ENCODE assay signal across 21 cellular contexts in genomic region chr17:31691251-31691905, GRCh38.
DNase-seq lines count a peak whose midpoint lies in the region; ATAC-seq and TF ChIP-seq lines count a peak whose summit lies in the region.
"Had no signal": no experiment of that assay in that cellular context is flagged by ENCODE, and none has a peak within 500 bp of the region (broad histone marks: within the 10 kb centered on the region; RNA-seq: fewer than 3 reads in every experiment).

No MANE protein-coding gene starts in this region.

- no peak overlapping the region for H2BK5ac ChIP-seq in neuronal stem cell (ENCODE audit: low read length)

- H3K23ac ChIP-seq in neuronal stem cell (ENCODE audit: low read depth, low read length, poor library complexity) = peak overlapping the region; percentile 17

- no peak overlapping the region for H3K4me2 ChIP-seq in SK-N-SH
- H3K4me2 ChIP-seq in neuronal stem cell (ENCODE audit: insufficient read depth, low read length, poor library complexity, severe bottlenecking) = no peak overlapping the region
- H3K4me2 ChIP-seq: BLaER1 treated with 17β-estradiol and CSF1 and Interleukin-3, amounts not matched to agents 10 nM and 100 nM had no signal

- no peak overlapping the region for H3K27ac ChIP-seq in SK-N-SH (ENCODE audit: low read depth in 2 of 2, low read length in 1 of 2)
- H3K27ac ChIP-seq in neuronal stem cell (replicated peaks; ENCODE audit: low read length) = no peak overlapping the region
- H3K27ac ChIP-seq in tibial artery = peak overlapping the region; percentile 71 to 75
- H3K27ac ChIP-seq: 22Rv1; BLaER1 treated with 17β-estradiol and CSF1 and Interleukin-3, amounts not matched to agents 10 nM and 100 nM had no signal

- no peak overlapping the region for H4K91ac ChIP-seq in neuronal stem cell (ENCODE audit: low read depth, low read length, poor library complexity)

- TF ChIP-seq CTCF in SK-N-SH (IDR thresholded peaks at IDR 0.05) = no peak
- TF ChIP-seq CTCF in tibial artery (IDR thresholded peaks at IDR 0.05) = no peak

- POLR2A ChIA-PET in SK-N-SH (lab: Yijun Ruan, JAX) = no interaction called here

- H3K18ac ChIP-seq in neuronal stem cell (ENCODE audit: low read length) = peak overlapping the region; percentile 65

- TF ChIP-seq RAD21 in SK-N-SH (IDR thresholded peaks at IDR 0.05; ENCODE audit: low read length) = no peak

- H2BK120ac ChIP-seq in neuronal stem cell (ENCODE audit: low read depth, low read length) = peak overlapping the region; percentile 65

- peak overlapping the region; percentile 77 for H2BK15ac ChIP-seq in neuronal stem cell (ENCODE audit: low read length)

- H4K8ac ChIP-seq in neuronal stem cell (ENCODE audit: low read depth, low read length) = peak overlapping the region; percentile 76

- no peak for TF ChIP-seq EP300 in SK-N-SH (IDR thresholded peaks at IDR 0.05; ENCODE audit: borderline replicate concordance in 1 of 2, low read depth in 1 of 2, low read length in 1 of 2)

- intact Hi-C loops in tibial artery (cut with DNase I; ENCODE audit: low total_unique reads) = loop anchor here (5.0 to 10.0 kb wide), 2 partner anchors 41 to 143 kb away; no protein-coding TSS in a partner anchor

- peak overlapping the region; percentile 23; the same call in 1 of the 2 replicates for H2AFZ ChIP-seq in SK-N-SH (ENCODE audit: low read depth)
- H2AFZ ChIP-seq in neuronal stem cell (ENCODE audit: low read length) = no peak overlapping the region

- DNase-seq in SK-N-SH (no peak), left lobe of liver (ENCODE audit: low spot score) (peak; percentile 41), neuronal stem cell (ENCODE audit: low spot score) (no peak), tibial artery (no peak), hippocampal formation (lab: John Stamatoyannopoulos, UW) (no peak), NOMO-1 (lab: John Stamatoyannopoulos, UW; ENCODE audit: unreplicated experiment in 2 of 2) (no peak)
- DNase-seq: Caco-2; CD4-positive, alpha-beta memory T cell; DMS153; GOT3; Karpas-422; MV-4-11; NCI-H1105 treated with DMSO at 0.1 percent for 48 hours; NCI-H2029 treated with DMSO at 0.1 percent for 48 hours; NCI-H2171 treated with DMSO at 0.1 percent for 48 hours; NCI-H526 had no signal

- WGBS in SK-N-SH (ENCODE audit: low lambda C conversion rate) = 83% methylated on average over 5 of the region's 9 CpGs
- WGBS in neuronal stem cell (ENCODE audit: extremely low coverage in 2 of 2, insufficient read length in 2 of 2, insufficient replicate concordance in 1 of 2), 2 donors = no CpG with 5 or more reads among the region's 9 CpGs

- peak overlapping the region; percentile 21 for H2AK5ac ChIP-seq in neuronal stem cell (ENCODE audit: low read depth, low read length)

- no peaks in the 10 kb centered on the region for H3K9me2 ChIP-seq in SK-N-SH

- no peak overlapping the region for H3K4ac ChIP-seq in neuronal stem cell (ENCODE audit: low read length)

- no peaks in the 10 kb centered on the region for H3K27me3 ChIP-seq in SK-N-SH (ENCODE audit: insufficient read depth)
- H3K27me3 ChIP-seq in neuronal stem cell (ENCODE audit: control insufficient read depth in 3 of 3, insufficient read depth in 3 of 3, low read depth in 1 of 3, low read length in 3 of 3) = peaks cover 0 to 14% (median 0%) of the 10 kb centered on the region in 3 experiments
- H3K27me3 ChIP-seq in tibial artery = no peaks in the 10 kb centered on the region
- H3K27me3 ChIP-seq: BLaER1 treated with 17β-estradiol and CSF1 and Interleukin-3, amounts not matched to agents 10 nM and 100 nM had no signal

- no peak overlapping the region for H3K4me3 ChIP-seq in SK-N-SH (ENCODE audit: low read depth in 2 of 2, low read length in 1 of 2)
- H3K4me3 ChIP-seq in neuronal stem cell (ENCODE audit: low read length in 2 of 2) = no peak overlapping the region
- no peak overlapping the region for H3K4me3 ChIP-seq in tibial artery
- H3K4me3 ChIP-seq: BLaER1 treated with 17β-estradiol and CSF1 and Interleukin-3, amounts not matched to agents 10 nM and 100 nM had no signal

- no peaks in the 10 kb centered on the region for H3K36me3 ChIP-seq in SK-N-SH (replicated peaks in 1 of 2; ENCODE audit: control insufficient read depth in 1 of 2, insufficient read depth in 2 of 2, low read length in 1 of 2)
- no peaks in the 10 kb centered on the region for H3K36me3 ChIP-seq in neuronal stem cell (replicated peaks in 1 of 2; ENCODE audit: control insufficient read depth in 2 of 2, insufficient read depth in 2 of 2, low read length in 2 of 2)
- H3K36me3 ChIP-seq in tibial artery = no peaks in the 10 kb centered on the region
- H3K36me3 ChIP-seq: BLaER1 treated with 17β-estradiol and CSF1 and Interleukin-3, amounts not matched to agents 10 nM and 100 nM had no signal

- H3K9me3 ChIP-seq in SK-N-SH (no peaks in the 10 kb centered on the region), neuronal stem cell (replicated peaks in 1 of 2; ENCODE audit: control insufficient read depth in 2 of 2, insufficient read depth in 1 of 2, low read depth in 1 of 2, low read length in 2 of 2) (no peaks in the 10 kb centered on the region), tibial artery (no peaks in the 10 kb centered on the region)
- H3K9me3 ChIP-seq: BLaER1 treated with 17β-estradiol and CSF1 and Interleukin-3, amounts not matched to agents 10 nM and 100 nM; Caco-2 had no signal

- H3K79me1 ChIP-seq in neuronal stem cell (ENCODE audit: low read depth, low read length) = no peaks in the 10 kb centered on the region

- H4K20me1 ChIP-seq in SK-N-SH (ENCODE audit: insufficient read depth) = no peaks in the 10 kb centered on the region
- H4K20me1 ChIP-seq: BLaER1 treated with 17β-estradiol and CSF1 and Interleukin-3, amounts not matched to agents 10 nM and 100 nM had no signal

- CTCF ChIA-PET in SK-N-SH (lab: Yijun Ruan, JAX) = interaction anchor here (2.7 kb wide), 1 partner anchor 151 kb away, joined by 11 read pairs; no protein-coding TSS in a partner anchor

- H3K9ac ChIP-seq in SK-N-SH (no peak overlapping the region), neuronal stem cell (ENCODE audit: low read depth, low read length, poor library complexity) (peak overlapping the region; percentile 26)
- H3K9ac ChIP-seq: BLaER1 treated with 17β-estradiol and CSF1 and Interleukin-3, amounts not matched to agents 10 nM and 100 nM had no signal

- H3F3A ChIP-seq in SK-N-SH (replicated peaks; ENCODE audit: insufficient read depth) = peaks cover 20% of the 10 kb centered on the region

- no peaks in the 10 kb centered on the region for H3K79me2 ChIP-seq in SK-N-SH (ENCODE audit: insufficient read depth)

- ATAC-seq in SK-N-SH treated with all-trans-retinoic acid at 6 μM for 48 hours = no peak
- no peak for ATAC-seq in left lobe of liver
- no peak for ATAC-seq in HG03354 (IDR thresholded peaks at IDR 0.05; ENCODE audit: poor library complexity, severe bottlenecking, unreplicated experiment)
- ATAC-seq: Right ventricle myocardium inferior had no signal

- peaks cover 13 to 15% of the 10 kb centered on the region in 2 experiments; a peak in 2 of 4 replicates for H3K4me1 ChIP-seq in SK-N-SH (ENCODE audit: control insufficient read depth in 1 of 2, insufficient read depth in 2 of 2, low read depth in 1 of 2, low read length in 1 of 2)
- H3K4me1 ChIP-seq in neuronal stem cell (ENCODE audit: control insufficient read depth in 2 of 2, insufficient read depth in 1 of 2, low read depth in 1 of 2, low read length in 2 of 2) = peaks cover 0 to 8% of the 10 kb centered on the region in 2 donors
- peaks cover 8 to 52% (median 48%) of the 10 kb centered on the region in 4 donors for H3K4me1 ChIP-seq in tibial artery
- H3K4me1 ChIP-seq: BLaER1 treated with 17β-estradiol and CSF1 and Interleukin-3, amounts not matched to agents 10 nM and 100 nM had no signal

- H2BK12ac ChIP-seq in neuronal stem cell (ENCODE audit: low read length) = peak overlapping the region; percentile 78

- no peak overlapping the region for H3K14ac ChIP-seq in neuronal stem cell (ENCODE audit: low read length)

TF ChIP-seq in SK-N-SH, 30 proteins besides CTCF, POLR2A, EP300 and RAD21:
- no peak for TF ChIP-seq NRF1 (IDR thresholded peaks at IDR 0.05; ENCODE audit: low read depth, low read length)

TF ChIP-seq in SK-N-SH treated with all-trans-retinoic acid at 6 μM for 48 hours, 23 proteins besides CTCF, POLR2A, EP300 and RAD21 (continues in another document):
- no peak for TF ChIP-seq OSR1 (CRISPR knock-in tag; IDR thresholded peaks at IDR 0.05)
- no peak for TF ChIP-seq SNAI2 (CRISPR knock-in tag; IDR thresholded peaks at IDR 0.05)
- no peak for TF ChIP-seq ZNF565 (CRISPR knock-in tag; conservative IDR thresholded peaks at IDR 0.05; ENCODE audit: low read depth)
- no peak for TF ChIP-seq BACH2 (CRISPR knock-in tag; IDR thresholded peaks at IDR 0.05; ENCODE audit: borderline replicate concordance)
- TF ChIP-seq ZNF8 (CRISPR knock-in tag; IDR thresholded peaks at IDR 0.05) = no peak
- TF ChIP-seq RARB (CRISPR knock-in tag; IDR thresholded peaks at IDR 0.05) = no peak
- TF ChIP-seq ZFP30 (CRISPR knock-in tag; IDR thresholded peaks at IDR 0.05) = no peak
- TF ChIP-seq TCF4 (CRISPR knock-in tag; IDR thresholded peaks at IDR 0.05; ENCODE audit: borderline replicate concordance) = no peak
- TF ChIP-seq PATZ1 (CRISPR knock-in tag; IDR thresholded peaks at IDR 0.05; ENCODE audit: borderline replicate concordance) = no peak
- TF ChIP-seq ARNTL (CRISPR knock-in tag; IDR thresholded peaks at IDR 0.05; ENCODE audit: borderline replicate concordance, low read depth) = no peak
- TF ChIP-seq GLIS3 (CRISPR knock-in tag; IDR thresholded peaks at IDR 0.05) = no peak

Comparison
In these comparisons a context has a peak if more than half of its experiments do, and no peak if none do; other contexts are left out.
1. H3K27ac ChIP-seq: peak in tibial artery (2 of 2); none in SK-N-SH (0 of 2) and neuronal stem cell (single experiment).